ENCODE assay signal across 28 cellular contexts in the genomic region with DNA sequence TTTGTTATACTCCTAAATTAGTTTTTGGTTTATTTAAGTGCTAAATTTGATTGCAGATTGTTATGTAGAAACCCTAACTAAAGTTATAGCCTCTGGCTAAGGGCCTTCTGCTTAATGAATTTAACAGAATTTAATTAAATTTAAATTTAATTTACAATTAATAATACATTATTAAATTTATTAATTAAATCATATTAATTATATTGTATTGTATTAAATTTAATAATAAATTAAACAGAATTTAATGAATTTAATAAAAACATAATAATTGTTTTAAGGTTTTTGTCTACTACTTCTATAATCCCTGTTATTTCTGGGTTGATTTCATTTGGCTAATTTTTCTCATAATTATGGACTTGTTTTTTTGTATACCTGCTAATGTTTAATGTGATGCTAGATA.
"Had no signal": no experiment of that assay in that cellular context is flagged by ENCODE, and none has a peak within 500 bp of the region (broad histone marks: within the 10 kb centered on the region; RNA-seq: fewer than 3 reads in every experiment).

No MANE protein-coding gene starts in this region.

- H3K27ac ChIP-seq: left ventricle myocardium inferior, neural progenitor cell, neutrophil, right atrium auricular region, right lobe of liver, suprapubic skin, thoracic aorta, tibial artery, uterus had no signal

- H3K4me1 ChIP-seq: left ventricle myocardium inferior, neural progenitor cell, right atrium auricular region, right lobe of liver, suprapubic skin, tibial artery, uterus had no signal

- H3K4me1 Mint-ChIP-seq: immature natural killer cell; mesothelial cell of epicardium; naive B cell; natural killer cell; nephron progenitor cell; neural progenitor cell; stimulated activated effector memory CD8-positive, alpha-beta T cell treated with anti-CD3 and anti-CD28 coated beads, Interleukin-12 subunit alpha, Interleukin-12 subunit beta, amount 100 ng/mL, for 72 hours had no signal

- H3K27me3 Mint-ChIP-seq: naive B cell; progenitor cell of endocrine pancreas; stimulated activated naive CD8-positive, alpha-beta T cell treated with anti-CD3 and anti-CD28 coated beads, Interleukin-15, Interleukin-2, amounts not matched to agents 100 ng/mL and 50 ng/mL, for 24 hours; type B pancreatic cell had no signal

- H3K4me3 Mint-ChIP-seq: immature natural killer cell; mesothelial cell of epicardium; naive B cell; natural killer cell; nephron progenitor cell; neural progenitor cell; stimulated activated effector memory CD8-positive, alpha-beta T cell treated with anti-CD3 and anti-CD28 coated beads, Interleukin-12 subunit alpha, Interleukin-12 subunit beta, amount 100 ng/mL, for 72 hours; stimulated activated naive CD8-positive, alpha-beta T cell treated with anti-CD3 and anti-CD28 coated beads, Interleukin-15, Interleukin-2, amounts not matched to agents 100 ng/mL and 50 ng/mL, for 24 hours; type B pancreatic cell had no signal

- H3K27ac Mint-ChIP-seq: immature natural killer cell; mesothelial cell of epicardium; natural killer cell; nephron progenitor cell; neural progenitor cell; progenitor cell of endocrine pancreas; stimulated activated effector memory CD8-positive, alpha-beta T cell treated with anti-CD3 and anti-CD28 coated beads, Interleukin-12 subunit alpha, Interleukin-12 subunit beta, amount 100 ng/mL, for 72 hours; stimulated activated naive CD8-positive, alpha-beta T cell treated with anti-CD3 and anti-CD28 coated beads, Interleukin-15, Interleukin-2, amounts not matched to agents 100 ng/mL and 50 ng/mL, for 24 hours; type B pancreatic cell had no signal

- H3K36me3 Mint-ChIP-seq: immature natural killer cell; mesothelial cell of epicardium; naive B cell; natural killer cell; neural progenitor cell; stimulated activated effector memory CD8-positive, alpha-beta T cell treated with anti-CD3 and anti-CD28 coated beads, Interleukin-12 subunit alpha, Interleukin-12 subunit beta, amount 100 ng/mL, for 72 hours; type B pancreatic cell had no signal

- H3K27me3 ChIP-seq: neural progenitor cell, neutrophil, right atrium auricular region, right lobe of liver, suprapubic skin, tibial artery, uterus had no signal

- H3K36me3 ChIP-seq: left ventricle myocardium inferior, neural progenitor cell, neutrophil, right atrium auricular region, right lobe of liver, suprapubic skin, thoracic aorta, tibial artery, uterus had no signal

- H3K4me3 ChIP-seq: left ventricle myocardium inferior, lung, neural progenitor cell, right atrium auricular region, right lobe of liver, suprapubic skin, thoracic aorta, tibial artery, uterus had no signal

- H3K9me3 Mint-ChIP-seq: mesothelial cell of epicardium; nephron progenitor cell; neural progenitor cell; stimulated activated naive CD8-positive, alpha-beta T cell treated with anti-CD3 and anti-CD28 coated beads, Interleukin-15, Interleukin-2, amounts not matched to agents 100 ng/mL and 50 ng/mL, for 24 hours; type B pancreatic cell had no signal

- H2AFZ ChIP-seq: neural progenitor cell had no signal

- H3K4me2 ChIP-seq: neural progenitor cell had no signal

- H3K9me3 ChIP-seq: left ventricle myocardium inferior, neutrophil, right atrium auricular region, right lobe of liver, suprapubic skin, thoracic aorta, tibial artery, uterus had no signal

- H3K9ac ChIP-seq: neural progenitor cell had no signal

- ATAC-seq: natural killer cell; right lobe of liver; stimulated activated effector memory CD8-positive, alpha-beta T cell treated with anti-CD3 and anti-CD28 coated beads, Interleukin-12 subunit alpha, Interleukin-12 subunit beta, amount 100 ng/mL, for 72 hours had no signal

- DNase-seq: hypothalamus; immature natural killer cell; left ventricle myocardium inferior; mesendoderm; naive B cell; natural killer cell; nephron progenitor cell; occipital lobe; right lobe of liver; stimulated activated CD4-positive, alpha-beta T cell treated with anti-CD3 and anti-CD28 coated beads, Interleukin-12 subunit alpha, Interleukin-12 subunit beta, amount 100 ng/mL, for 4 hours; stimulated activated CD4-positive, alpha-beta T cell treated with anti-CD3 and anti-CD28 coated beads, Interleukin-15, amount 100 ng/mL, for 24 hours; stimulated activated CD4-positive, alpha-beta T cell treated with anti-CD3 and anti-CD28 coated beads, Interleukin-2, amount 100 ng/mL, for 24 hours; stimulated activated CD4-positive, alpha-beta T cell treated with anti-CD3 and anti-CD28 coated beads, Interleukin-4, amount 100 ng/mL, for 1 hour; stimulated activated naive CD4-positive, alpha-beta T cell; tibial artery; uterus had no signal

- FAIRE-seq: islet of Langerhans had no signal
